ENCODE assay signal across 29 cellular contexts in the genomic region with DNA sequence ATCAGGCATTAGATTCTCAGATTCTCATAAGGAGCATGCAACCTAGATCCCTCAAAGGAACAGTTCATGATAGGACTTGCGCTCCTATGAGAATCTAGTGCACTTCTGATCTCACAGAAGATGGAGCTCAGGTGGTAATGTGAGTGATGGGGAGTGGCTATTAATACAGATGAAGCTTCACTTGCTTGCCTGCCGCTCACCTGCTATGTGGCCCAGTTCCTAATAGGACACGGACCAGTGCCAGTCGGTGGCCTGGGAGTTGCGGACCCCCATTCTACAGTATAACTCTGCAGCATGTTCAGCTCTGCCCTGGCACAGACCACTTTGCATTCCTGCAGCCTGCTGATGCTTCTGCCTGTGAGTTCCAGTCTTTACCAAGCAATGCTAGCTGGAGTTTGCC.
"Had no signal": no experiment of that assay in that cellular context is flagged by ENCODE, and none has a peak within 500 bp of the region (broad histone marks: within the 10 kb centered on the region; RNA-seq: fewer than 3 reads in every experiment).

No MANE protein-coding gene starts in this region.

- H3K36me3 ChIP-seq: adrenal gland, ascending aorta, brain microvascular endothelial cell, breast epithelium, cardiac muscle cell had no signal

- H3K27ac ChIP-seq: adrenal gland, ascending aorta, body of pancreas, brain microvascular endothelial cell, breast epithelium, cardiac muscle cell had no signal

- H3K9me3 ChIP-seq: adrenal gland, ascending aorta, body of pancreas, breast epithelium had no signal

- H3K27me3 ChIP-seq: adrenal gland, ascending aorta, body of pancreas, brain microvascular endothelial cell, breast epithelium, cardiac muscle cell had no signal

- DNase-seq: activated effector memory CD4-positive, alpha-beta T cell treated with anti-CD3 and anti-CD28 coated beads, Interleukin-2, amount 50 U/mL, for 16 hours; activated effector memory CD4-positive, alpha-beta T cell treated with Interleukin-2 at 50 U/mL for 16 hours; activated gamma-delta T cell; activated gamma-delta T cell treated with Interleukin-2 at 50 U/mL for 16 hours; activated naive CD4-positive, alpha-beta T cell; activated naive CD4-positive, alpha-beta T cell treated with anti-CD3 and anti-CD28 coated beads for 36 hours; activated naive CD4-positive, alpha-beta T cell treated with anti-CD3 and anti-CD28 coated beads, Interleukin-2, amount 10 ng/mL, durations not matched to agents 7 days and 5 days; activated naive CD4-positive, alpha-beta T cell treated with anti-CD3 and anti-CD28 coated beads, Interleukin-2, amount 50 U/mL, for 16 hours; activated naive CD4-positive, alpha-beta T cell treated with Interleukin-2 at 50 U/mL for 16 hours; activated naive CD8-positive, alpha-beta T cell treated with anti-CD3 and anti-CD28 coated beads for 36 hours; activated naive CD8-positive, alpha-beta T cell treated with anti-CD3 and anti-CD28 coated beads, Interleukin-2, amount 10 ng/mL, durations not matched to agents 7 days and 5 days; activated naive CD8-positive, alpha-beta T cell treated with anti-CD3 and anti-CD28 coated beads, Interleukin-2, amount 50 U/mL, for 24 hours; activated T-cell treated with anti-CD3 and anti-CD28 coated beads, Interleukin-2, amount 50 U/mL, for 24 hours; activated T-cell treated with anti-CD3 and anti-CD28 coated beads, Interleukin-2, amount 50 U/mL, for 4 hours; activated T-cell treated with anti-CD3 and anti-CD28 coated beads, Interleukin-2, amount 50 U/mL, for 48 hours; activated T-cell treated with anti-CD3 and anti-CD28 coated beads, Interleukin-2, amount 50 U/mL, for 72 hours; adrenal gland; amniotic stem cell; amygdala; anterior cingulate cortex; aorta; body of pancreas; brain microvascular endothelial cell; caudate nucleus; central memory CD4-positive, alpha-beta T cell; cerebellar nuclear complex had no signal

- H3K4me3 ChIP-seq: adrenal gland, ascending aorta, body of pancreas, breast epithelium, cardiac muscle cell had no signal

- H3K4me1 ChIP-seq: adrenal gland, ascending aorta, body of pancreas, breast epithelium had no signal
